In the genomic region with DNA sequence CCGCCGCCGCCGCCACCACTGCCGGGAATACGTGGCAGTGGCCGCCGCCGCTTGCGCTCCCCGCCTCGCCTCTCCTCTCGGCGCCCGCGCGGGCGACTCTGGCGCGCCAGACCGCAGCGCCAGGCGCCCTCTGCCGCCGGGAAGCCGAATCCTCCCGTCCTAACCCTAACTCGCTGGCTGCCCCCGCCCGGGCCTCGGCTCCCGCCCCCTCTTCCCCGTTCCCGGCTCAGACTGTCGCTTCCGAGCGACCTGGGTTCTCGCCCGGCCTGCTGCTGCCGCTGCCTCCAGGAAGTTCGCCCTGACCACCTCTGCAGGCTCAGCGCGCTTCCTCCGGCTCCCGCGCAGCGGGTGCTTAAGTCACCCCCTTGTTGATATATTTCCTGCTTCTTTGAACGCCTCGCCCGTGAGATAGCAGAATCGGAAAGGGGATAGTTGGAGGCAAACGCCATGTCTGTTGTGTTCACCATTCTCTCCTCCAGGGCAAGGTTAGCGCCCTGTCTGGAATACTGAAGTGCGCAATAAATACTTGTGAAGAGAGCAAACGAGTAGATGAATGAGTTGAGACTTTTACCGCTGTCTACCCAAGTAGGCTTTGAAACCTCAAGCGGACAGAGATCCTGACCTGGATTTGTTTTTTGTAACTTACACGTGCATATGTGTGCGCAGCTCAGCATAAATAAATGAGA, we compare ENCODE assay signal across 1 cellular context.
A peak's percentile ranks its signal among the peaks of the same experiment; 100 is the strongest.
TF ChIP-seq lines count a peak whose summit lies in the region.

A gene with protein sequence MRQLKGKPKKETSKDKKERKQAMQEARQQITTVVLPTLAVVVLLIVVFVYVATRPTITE (minus strand): TSS at position 100 of the 686 bp plus-strand sequence. CDS start 64,202 bp downstream, outside the sequence.

TF ChIP-seq in HepG2, 621 proteins besides CTCF, POLR2A, EP300 and RAD21 (continued from another document and continues in another):
- TF ChIP-seq, protein P1, sequence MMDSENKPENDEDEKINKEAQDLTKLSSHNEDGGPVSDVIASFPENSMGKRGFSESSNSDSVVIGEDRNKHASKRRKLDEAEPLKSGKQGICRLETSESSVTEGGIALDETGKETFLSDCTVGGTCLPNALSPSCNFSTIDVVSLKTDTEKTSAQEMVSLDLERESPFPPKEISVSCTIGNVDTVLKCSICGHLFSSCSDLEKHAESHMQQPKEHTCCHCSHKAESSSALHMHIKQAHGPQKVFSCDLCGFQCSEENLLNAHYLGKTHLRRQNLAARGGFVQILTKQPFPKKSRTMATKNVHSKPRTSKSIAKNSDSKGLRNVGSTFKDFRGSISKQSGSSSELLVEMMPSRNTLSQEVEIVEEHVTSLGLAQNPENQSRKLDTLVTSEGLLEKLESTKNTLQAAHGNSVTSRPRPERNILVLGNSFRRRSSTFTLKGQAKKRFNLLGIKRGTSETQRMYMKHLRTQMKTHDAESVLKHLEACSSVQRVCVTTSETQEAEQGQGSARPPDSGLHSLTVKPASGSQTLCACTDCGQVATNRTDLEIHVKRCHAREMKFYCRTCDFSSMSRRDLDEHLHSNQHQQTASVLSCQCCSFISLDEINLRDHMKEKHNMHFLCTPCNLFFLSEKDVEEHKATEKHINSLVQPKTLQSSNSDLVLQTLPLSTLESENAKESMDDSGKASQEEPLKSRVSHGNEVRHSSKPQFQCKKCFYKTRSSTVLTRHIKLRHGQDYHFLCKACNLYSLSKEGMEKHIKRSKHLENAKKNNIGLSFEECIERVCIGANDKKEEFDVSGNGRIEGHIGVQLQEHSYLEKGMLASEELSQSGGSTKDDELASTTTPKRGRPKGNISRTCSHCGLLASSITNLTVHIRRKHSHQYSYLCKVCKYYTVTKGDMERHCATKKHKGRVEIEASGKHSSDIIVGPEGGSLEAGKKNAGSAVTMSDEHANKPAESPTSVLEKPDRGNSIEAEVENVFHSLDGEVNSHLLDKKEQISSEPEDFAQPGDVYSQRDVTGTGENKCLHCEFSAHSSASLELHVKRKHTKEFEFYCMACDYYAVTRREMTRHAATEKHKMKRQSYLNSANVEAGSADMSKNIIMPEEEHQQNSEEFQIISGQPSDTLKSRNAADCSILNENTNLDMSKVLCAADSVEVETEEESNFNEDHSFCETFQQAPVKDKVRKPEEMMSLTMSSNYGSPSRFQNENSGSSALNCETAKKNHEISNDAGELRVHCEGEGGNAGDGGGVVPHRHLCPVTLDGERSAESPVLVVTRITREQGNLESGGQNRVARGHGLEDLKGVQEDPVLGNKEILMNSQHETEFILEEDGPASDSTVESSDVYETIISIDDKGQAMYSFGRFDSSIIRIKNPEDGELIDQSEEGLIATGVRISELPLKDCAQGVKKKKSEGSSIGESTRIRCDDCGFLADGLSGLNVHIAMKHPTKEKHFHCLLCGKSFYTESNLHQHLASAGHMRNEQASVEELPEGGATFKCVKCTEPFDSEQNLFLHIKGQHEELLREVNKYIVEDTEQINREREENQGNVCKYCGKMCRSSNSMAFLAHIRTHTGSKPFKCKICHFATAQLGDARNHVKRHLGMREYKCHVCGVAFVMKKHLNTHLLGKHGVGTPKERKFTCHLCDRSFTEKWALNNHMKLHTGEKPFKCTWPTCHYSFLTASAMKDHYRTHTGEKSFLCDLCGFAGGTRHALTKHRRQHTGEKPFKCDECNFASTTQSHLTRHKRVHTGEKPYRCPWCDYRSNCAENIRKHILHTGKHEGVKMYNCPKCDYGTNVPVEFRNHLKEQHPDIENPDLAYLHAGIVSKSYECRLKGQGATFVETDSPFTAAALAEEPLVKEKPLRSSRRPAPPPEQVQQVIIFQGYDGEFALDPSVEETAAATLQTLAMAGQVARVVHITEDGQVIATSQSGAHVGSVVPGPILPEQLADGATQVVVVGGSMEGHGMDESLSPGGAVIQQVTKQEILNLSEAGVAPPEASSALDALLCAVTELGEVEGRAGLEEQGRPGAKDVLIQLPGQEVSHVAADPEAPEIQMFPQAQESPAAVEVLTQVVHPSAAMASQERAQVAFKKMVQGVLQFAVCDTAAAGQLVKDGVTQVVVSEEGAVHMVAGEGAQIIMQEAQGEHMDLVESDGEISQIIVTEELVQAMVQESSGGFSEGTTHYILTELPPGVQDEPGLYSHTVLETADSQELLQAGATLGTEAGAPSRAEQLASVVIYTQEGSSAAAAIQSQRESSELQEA (CRISPR knock-in tag; IDR thresholded peaks at IDR 0.05; ENCODE audit: not compliant biosample characterization) = no peak
- TF ChIP-seq ZNF619 (CRISPR knock-in tag; IDR thresholded peaks at IDR 0.05) (peak; percentile 66; the same call in 1 of the 2 replicates), ARNT2 (CRISPR knock-in tag; IDR thresholded peaks at IDR 0.05; ENCODE audit: low read depth) (0 out of 2 replicates have a peak, but pooled peaks have one; percentile 40), ZNF605 (CRISPR knock-in tag; IDR thresholded peaks at IDR 0.05) (peak; percentile 70), ATF1 (CRISPR knock-in tag; IDR thresholded peaks at IDR 0.05) (no peak), HOXD1 (CRISPR knock-in tag; IDR thresholded peaks at IDR 0.05) (peak; percentile 22; the same call in 1 of the 2 replicates), ZSCAN29 (CRISPR knock-in tag; conservative IDR thresholded peaks at IDR 0.05) (peak; percentile 71; the same call in 1 of the 2 replicates), HDAC6 (IDR thresholded peaks at IDR 0.05; ENCODE audit: low read depth, low read length) (no peak), ZNF317 (CRISPR knock-in tag; IDR thresholded peaks at IDR 0.05) (peak; percentile 25; the same call in 1 of the 2 replicates), ZNF598 (CRISPR knock-in tag; IDR thresholded peaks at IDR 0.05; ENCODE audit: borderline replicate concordance) (no peak), KAT8 (CRISPR knock-in tag; IDR thresholded peaks at IDR 0.05) (peak; percentile 55), MTA1 (CRISPR knock-in tag; IDR thresholded peaks at IDR 0.05; ENCODE audit: borderline replicate concordance) (peak; percentile 56; the same call in 1 of the 2 replicates), SRSF1 (optimal IDR thresholded peaks at IDR 0.05; ENCODE audit: low read depth, low read length) (no peak), ZBTB7B (CRISPR knock-in tag; IDR thresholded peaks at IDR 0.05) (peak; percentile 65), DNMT1 (CRISPR knock-in tag; IDR thresholded peaks at IDR 0.05) (peak; percentile 25; the same call in 1 of the 2 replicates), HOXA9 (CRISPR knock-in tag; IDR thresholded peaks at IDR 0.05; ENCODE audit: borderline replicate concordance) (0 out of 2 replicates have a peak, but pooled peaks have one; percentile 47), MAZ (IDR thresholded peaks at IDR 0.05; ENCODE audit: borderline replicate concordance, low read depth, low read length) (peak; percentile 86), MAZ (CRISPR knock-in tag; IDR thresholded peaks at IDR 0.05; ENCODE audit: low read depth) (peak; percentile 78), MIXL1 (CRISPR knock-in tag; IDR thresholded peaks at IDR 0.05) (0 out of 2 replicates have a peak, but pooled peaks have one; percentile 32)
- TF ChIP-seq, protein P2, sequence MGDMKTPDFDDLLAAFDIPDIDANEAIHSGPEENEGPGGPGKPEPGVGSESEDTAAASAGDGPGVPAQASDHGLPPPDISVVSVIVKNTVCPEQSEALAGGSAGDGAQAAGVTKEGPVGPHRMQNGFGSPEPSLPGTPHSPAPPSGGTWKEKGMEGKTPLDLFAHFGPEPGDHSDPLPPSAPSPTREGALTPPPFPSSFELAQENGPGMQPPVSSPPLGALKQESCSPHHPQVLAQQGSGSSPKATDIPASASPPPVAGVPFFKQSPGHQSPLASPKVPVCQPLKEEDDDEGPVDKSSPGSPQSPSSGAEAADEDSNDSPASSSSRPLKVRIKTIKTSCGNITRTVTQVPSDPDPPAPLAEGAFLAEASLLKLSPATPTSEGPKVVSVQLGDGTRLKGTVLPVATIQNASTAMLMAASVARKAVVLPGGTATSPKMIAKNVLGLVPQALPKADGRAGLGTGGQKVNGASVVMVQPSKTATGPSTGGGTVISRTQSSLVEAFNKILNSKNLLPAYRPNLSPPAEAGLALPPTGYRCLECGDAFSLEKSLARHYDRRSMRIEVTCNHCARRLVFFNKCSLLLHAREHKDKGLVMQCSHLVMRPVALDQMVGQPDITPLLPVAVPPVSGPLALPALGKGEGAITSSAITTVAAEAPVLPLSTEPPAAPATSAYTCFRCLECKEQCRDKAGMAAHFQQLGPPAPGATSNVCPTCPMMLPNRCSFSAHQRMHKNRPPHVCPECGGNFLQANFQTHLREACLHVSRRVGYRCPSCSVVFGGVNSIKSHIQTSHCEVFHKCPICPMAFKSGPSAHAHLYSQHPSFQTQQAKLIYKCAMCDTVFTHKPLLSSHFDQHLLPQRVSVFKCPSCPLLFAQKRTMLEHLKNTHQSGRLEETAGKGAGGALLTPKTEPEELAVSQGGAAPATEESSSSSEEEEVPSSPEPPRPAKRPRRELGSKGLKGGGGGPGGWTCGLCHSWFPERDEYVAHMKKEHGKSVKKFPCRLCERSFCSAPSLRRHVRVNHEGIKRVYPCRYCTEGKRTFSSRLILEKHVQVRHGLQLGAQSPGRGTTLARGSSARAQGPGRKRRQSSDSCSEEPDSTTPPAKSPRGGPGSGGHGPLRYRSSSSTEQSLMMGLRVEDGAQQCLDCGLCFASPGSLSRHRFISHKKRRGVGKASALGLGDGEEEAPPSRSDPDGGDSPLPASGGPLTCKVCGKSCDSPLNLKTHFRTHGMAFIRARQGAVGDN (CRISPR knock-in tag; IDR thresholded peaks at IDR 0.05) = peak; percentile 75
- TF ChIP-seq, protein P3, sequence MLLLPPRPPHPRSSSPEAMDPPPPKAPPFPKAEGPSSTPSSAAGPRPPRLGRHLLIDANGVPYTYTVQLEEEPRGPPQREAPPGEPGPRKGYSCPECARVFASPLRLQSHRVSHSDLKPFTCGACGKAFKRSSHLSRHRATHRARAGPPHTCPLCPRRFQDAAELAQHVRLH (CRISPR knock-in tag; IDR thresholded peaks at IDR 0.05; ENCODE audit: borderline replicate concordance, low read depth) = peak; percentile 89; the same call in 1 of the 2 replicates
- TF ChIP-seq, protein P4, sequence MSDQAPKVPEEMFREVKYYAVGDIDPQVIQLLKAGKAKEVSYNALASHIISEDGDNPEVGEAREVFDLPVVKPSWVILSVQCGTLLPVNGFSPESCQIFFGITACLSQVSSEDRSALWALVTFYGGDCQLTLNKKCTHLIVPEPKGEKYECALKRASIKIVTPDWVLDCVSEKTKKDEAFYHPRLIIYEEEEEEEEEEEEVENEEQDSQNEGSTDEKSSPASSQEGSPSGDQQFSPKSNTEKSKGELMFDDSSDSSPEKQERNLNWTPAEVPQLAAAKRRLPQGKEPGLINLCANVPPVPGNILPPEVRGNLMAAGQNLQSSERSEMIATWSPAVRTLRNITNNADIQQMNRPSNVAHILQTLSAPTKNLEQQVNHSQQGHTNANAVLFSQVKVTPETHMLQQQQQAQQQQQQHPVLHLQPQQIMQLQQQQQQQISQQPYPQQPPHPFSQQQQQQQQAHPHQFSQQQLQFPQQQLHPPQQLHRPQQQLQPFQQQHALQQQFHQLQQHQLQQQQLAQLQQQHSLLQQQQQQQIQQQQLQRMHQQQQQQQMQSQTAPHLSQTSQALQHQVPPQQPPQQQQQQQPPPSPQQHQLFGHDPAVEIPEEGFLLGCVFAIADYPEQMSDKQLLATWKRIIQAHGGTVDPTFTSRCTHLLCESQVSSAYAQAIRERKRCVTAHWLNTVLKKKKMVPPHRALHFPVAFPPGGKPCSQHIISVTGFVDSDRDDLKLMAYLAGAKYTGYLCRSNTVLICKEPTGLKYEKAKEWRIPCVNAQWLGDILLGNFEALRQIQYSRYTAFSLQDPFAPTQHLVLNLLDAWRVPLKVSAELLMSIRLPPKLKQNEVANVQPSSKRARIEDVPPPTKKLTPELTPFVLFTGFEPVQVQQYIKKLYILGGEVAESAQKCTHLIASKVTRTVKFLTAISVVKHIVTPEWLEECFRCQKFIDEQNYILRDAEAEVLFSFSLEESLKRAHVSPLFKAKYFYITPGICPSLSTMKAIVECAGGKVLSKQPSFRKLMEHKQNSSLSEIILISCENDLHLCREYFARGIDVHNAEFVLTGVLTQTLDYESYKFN (CRISPR knock-in tag; conservative IDR thresholded peaks at IDR 0.05) = 0 out of 2 replicates have a peak, but pooled peaks have one; percentile 15
- TF ChIP-seq, protein P5, sequence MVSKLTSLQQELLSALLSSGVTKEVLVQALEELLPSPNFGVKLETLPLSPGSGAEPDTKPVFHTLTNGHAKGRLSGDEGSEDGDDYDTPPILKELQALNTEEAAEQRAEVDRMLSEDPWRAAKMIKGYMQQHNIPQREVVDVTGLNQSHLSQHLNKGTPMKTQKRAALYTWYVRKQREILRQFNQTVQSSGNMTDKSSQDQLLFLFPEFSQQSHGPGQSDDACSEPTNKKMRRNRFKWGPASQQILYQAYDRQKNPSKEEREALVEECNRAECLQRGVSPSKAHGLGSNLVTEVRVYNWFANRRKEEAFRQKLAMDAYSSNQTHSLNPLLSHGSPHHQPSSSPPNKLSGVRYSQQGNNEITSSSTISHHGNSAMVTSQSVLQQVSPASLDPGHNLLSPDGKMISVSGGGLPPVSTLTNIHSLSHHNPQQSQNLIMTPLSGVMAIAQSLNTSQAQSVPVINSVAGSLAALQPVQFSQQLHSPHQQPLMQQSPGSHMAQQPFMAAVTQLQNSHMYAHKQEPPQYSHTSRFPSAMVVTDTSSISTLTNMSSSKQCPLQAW (CRISPR knock-in tag; IDR thresholded peaks at IDR 0.05) = peak; percentile 58; the same call in 1 of the 2 replicates
- TF ChIP-seq, protein P6, sequence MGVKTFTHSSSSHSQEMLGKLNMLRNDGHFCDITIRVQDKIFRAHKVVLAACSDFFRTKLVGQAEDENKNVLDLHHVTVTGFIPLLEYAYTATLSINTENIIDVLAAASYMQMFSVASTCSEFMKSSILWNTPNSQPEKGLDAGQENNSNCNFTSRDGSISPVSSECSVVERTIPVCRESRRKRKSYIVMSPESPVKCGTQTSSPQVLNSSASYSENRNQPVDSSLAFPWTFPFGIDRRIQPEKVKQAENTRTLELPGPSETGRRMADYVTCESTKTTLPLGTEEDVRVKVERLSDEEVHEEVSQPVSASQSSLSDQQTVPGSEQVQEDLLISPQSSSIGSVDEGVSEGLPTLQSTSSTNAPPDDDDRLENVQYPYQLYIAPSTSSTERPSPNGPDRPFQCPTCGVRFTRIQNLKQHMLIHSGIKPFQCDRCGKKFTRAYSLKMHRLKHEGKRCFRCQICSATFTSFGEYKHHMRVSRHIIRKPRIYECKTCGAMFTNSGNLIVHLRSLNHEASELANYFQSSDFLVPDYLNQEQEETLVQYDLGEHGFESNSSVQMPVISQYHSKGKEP (CRISPR knock-in tag; IDR thresholded peaks at IDR 0.05) = no peak
- TF ChIP-seq, protein P7, sequence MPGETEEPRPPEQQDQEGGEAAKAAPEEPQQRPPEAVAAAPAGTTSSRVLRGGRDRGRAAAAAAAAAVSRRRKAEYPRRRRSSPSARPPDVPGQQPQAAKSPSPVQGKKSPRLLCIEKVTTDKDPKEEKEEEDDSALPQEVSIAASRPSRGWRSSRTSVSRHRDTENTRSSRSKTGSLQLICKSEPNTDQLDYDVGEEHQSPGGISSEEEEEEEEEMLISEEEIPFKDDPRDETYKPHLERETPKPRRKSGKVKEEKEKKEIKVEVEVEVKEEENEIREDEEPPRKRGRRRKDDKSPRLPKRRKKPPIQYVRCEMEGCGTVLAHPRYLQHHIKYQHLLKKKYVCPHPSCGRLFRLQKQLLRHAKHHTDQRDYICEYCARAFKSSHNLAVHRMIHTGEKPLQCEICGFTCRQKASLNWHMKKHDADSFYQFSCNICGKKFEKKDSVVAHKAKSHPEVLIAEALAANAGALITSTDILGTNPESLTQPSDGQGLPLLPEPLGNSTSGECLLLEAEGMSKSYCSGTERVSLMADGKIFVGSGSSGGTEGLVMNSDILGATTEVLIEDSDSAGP (CRISPR knock-in tag; IDR thresholded peaks at IDR 0.05; ENCODE audit: borderline replicate concordance) = peak; percentile 44; the same call in 1 of the 2 replicates
